In the genomic region with DNA sequence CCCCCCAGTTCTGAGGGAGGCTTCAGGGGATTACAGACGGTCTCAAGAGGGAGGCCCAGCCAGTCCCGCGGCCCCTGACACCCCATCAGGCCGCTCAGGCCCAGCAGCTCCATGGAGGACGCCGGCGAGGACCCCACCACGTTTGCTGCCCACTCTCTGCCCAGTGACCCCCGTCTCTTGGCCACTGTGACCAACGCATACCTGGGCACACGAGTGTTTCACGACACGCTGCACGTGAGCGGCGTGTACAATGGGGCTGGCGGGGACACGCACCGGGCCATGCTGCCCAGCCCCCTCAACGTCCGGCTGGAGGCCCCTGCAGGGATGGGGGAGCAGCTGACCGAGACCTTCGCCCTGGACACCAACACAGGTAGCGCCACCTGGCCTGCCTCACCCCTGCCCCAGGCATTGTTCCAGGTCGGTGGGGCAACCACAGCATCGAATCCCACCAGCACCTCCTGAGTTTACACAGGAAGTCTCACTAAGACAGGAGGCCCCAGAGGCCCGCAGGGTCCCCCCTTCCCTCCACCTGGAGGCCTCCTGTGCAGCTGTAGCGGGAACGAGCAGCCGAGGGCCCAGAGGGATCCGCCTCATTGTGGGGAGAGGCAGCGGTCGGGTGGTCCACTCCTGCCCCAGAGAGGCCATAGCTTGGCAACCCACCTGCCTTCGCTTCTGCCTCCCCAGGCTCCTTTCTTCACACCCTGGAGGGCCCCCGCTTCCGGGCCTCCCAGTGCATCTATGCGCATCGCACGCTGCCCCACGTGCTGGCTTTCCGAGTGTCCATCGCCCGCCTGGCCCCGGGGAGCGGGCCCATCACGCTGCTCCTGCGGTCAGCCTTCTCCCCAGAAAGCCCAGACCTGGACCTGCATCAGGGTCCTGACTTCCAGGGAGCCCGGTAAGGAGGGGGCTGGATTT, we compare ENCODE assay signal across 11 cellular contexts. TPM values are rescaled to one million over a fixed set of nuclear protein-coding genes. Genes with fewer than 3 reads are reported as not detected.
DNase-seq lines count a peak whose midpoint lies in the region; ATAC-seq, FAIRE-seq and TF ChIP-seq lines count a peak whose summit lies in the region.
"Had no signal": no experiment of that assay in that cellular context is flagged by ENCODE, and none has a peak within 500 bp of the region (broad histone marks: within the 10 kb centered on the region; RNA-seq: fewer than 3 reads in every experiment).

No MANE protein-coding gene starts in this region.

- no peaks in the 10 kb centered on the region for H3K9me1 ChIP-seq in endothelial cell of umbilical vein (replicated peaks; ENCODE audit: control insufficient read depth, extremely low read depth, insufficient read depth, low read length)

- FAIRE-seq in endothelial cell of umbilical vein (lab: Jason Lieb, UNC): no peak
- FAIRE-seq in GM12892 (lab: Jason Lieb, UNC): no peak
- FAIRE-seq: GM18507 had no signal

- intact Hi-C loops in CD14-positive monocyte (cut with micrococcal nuclease) (loop anchor here in 1 of 2 donors (5.0 kb wide), 1 partner anchor 38 kb away; no protein-coding TSS in a partner anchor), OCI-LY7 (cut with micrococcal nuclease; ENCODE audit: unreplicated experiment) (no loop called here), endothelial cell of umbilical vein (cut with micrococcal nuclease) (no loop called here)

- DNase-seq in CD14-positive monocyte (ENCODE audit: low spot score) (peak; percentile 37), OCI-LY7 (ENCODE audit: low spot score) (no peak), endothelial cell of umbilical vein (ENCODE audit: low read depth, low spot score) (no peak), GM03348 (ENCODE audit: low spot score) (no peak), GM12892 (ENCODE audit: insufficient read length) (no peak)

- TF ChIP-seq CTCF in CD14-positive monocyte (IDR thresholded peaks at IDR 0.05) (no peak), OCI-LY7 (conservative IDR thresholded peaks at IDR 0.05; ENCODE audit: low read length) (no peak), endothelial cell of umbilical vein (IDR thresholded peaks at IDR 0.05; ENCODE audit: extremely low read depth in 1 of 2, insufficient read depth in 1 of 2, low read depth in 1 of 2, low read length in 2 of 2) (no peak), neutrophil (IDR thresholded peaks at IDR 0.05) (no peak)

- H4K20me1 ChIP-seq in OCI-LY7 (ENCODE audit: insufficient read depth, low read length) (no peaks in the 10 kb centered on the region), endothelial cell of umbilical vein (replicated peaks; ENCODE audit: control insufficient read depth, extremely low read depth, insufficient read depth, low read length) (no peaks in the 10 kb centered on the region)

- H3K27me3 ChIP-seq in endothelial cell of umbilical vein (ENCODE audit: control insufficient read depth in 2 of 2, insufficient read depth in 2 of 2, low read length in 2 of 2) (peaks cover 8% of the 10 kb centered on the region in 2 experiments), neutrophil (peaks cover 56% of the 10 kb centered on the region)

- H3K9ac ChIP-seq in endothelial cell of umbilical vein (replicated peaks; ENCODE audit: extremely low read depth, insufficient read depth, low read length): no peak overlapping the region

- no peaks in the 10 kb centered on the region for H3K36me3 ChIP-seq in OCI-LY7 (ENCODE audit: insufficient read depth, low read length)
- peaks cover 0 to 8% of the 10 kb centered on the region in 2 experiments for H3K36me3 ChIP-seq in endothelial cell of umbilical vein (ENCODE audit: control insufficient read depth in 2 of 2, extremely low read depth in 1 of 2, insufficient read depth in 2 of 2, low read length in 2 of 2)
- H3K36me3 ChIP-seq in neutrophil: peaks cover 48% of the 10 kb centered on the region

- no peak for TF ChIP-seq POLR2A in endothelial cell of umbilical vein (IDR thresholded peaks at IDR 0.05; ENCODE audit: low read depth, low read length)
- no peak for TF ChIP-seq POLR2A in GM12892 (IDR thresholded peaks at IDR 0.05; ENCODE audit: low read depth, low read length)

- CTCF ChIA-PET in OCI-LY7 (lab: Charles Lee; ENCODE audit: unreplicated experiment): no interaction called here
- CTCF ChIA-PET in endothelial cell of umbilical vein (lab: Charles Lee): interaction anchor here (1.0 to 2.2 kb wide), 2 partner anchors 15 to 39 kb away, joined by 5 to 11 read pairs; no protein-coding TSS in a partner anchor

- no TSS peak for BruUV-seq in OCI-LY7 (replicated peaks; lab: Mats Ljungman, UMichigan)
- TSS peak; percentile 58 for BruUV-seq in endothelial cell of umbilical vein (replicated peaks; lab: Mats Ljungman, UMichigan)

- POLR2A ChIA-PET in OCI-LY7 (lab: Charles Lee): no interaction called here
- POLR2A ChIA-PET in endothelial cell of umbilical vein (lab: Charles Lee): no interaction called here

- H3K36me3 Mint-ChIP-seq in CD14-positive monocyte: peaks cover 10 to 11% of the 10 kb centered on the region in 2 donors

- no peak overlapping the region for H2AFZ ChIP-seq in OCI-LY7 (ENCODE audit: low read length)
- H2AFZ ChIP-seq in endothelial cell of umbilical vein (ENCODE audit: low read depth, low read length): no peak overlapping the region

- H3K79me2 ChIP-seq in OCI-LY7 (ENCODE audit: insufficient read depth, low read depth, low read length) (no peaks in the 10 kb centered on the region), endothelial cell of umbilical vein (ENCODE audit: control insufficient read depth, insufficient read depth, low read length) (no peaks in the 10 kb centered on the region)

- peak overlapping the region; percentile 23; the same call in 1 of the 2 replicates for H3K4me2 ChIP-seq in OCI-LY7 (ENCODE audit: low read length)
- H3K4me2 ChIP-seq in endothelial cell of umbilical vein (ENCODE audit: insufficient read depth, low read length): no peak overlapping the region

- peak overlapping the region in 2 of 7 donors; percentile 26 to 35 for H3K27ac Mint-ChIP-seq in CD14-positive monocyte

- peaks cover 17% of the 10 kb centered on the region for H3K4me1 Mint-ChIP-seq in CD14-positive monocyte

- peaks cover 0 to 9% (median 5%) of the 10 kb centered on the region in 7 donors for H3K9me3 Mint-ChIP-seq in CD14-positive monocyte

- no peak overlapping the region for H3K27ac ChIP-seq in OCI-LY7 (ENCODE audit: low read depth, low read length, poor library complexity, severe bottlenecking)
- H3K27ac ChIP-seq in endothelial cell of umbilical vein (ENCODE audit: insufficient read depth, low read depth, low read length): no peak overlapping the region
- peak overlapping the region; percentile 86 for H3K27ac ChIP-seq in neutrophil

- no peak for ATAC-seq in HG03280 (IDR thresholded peaks at IDR 0.05; ENCODE audit: unreplicated experiment)
- ATAC-seq in GM21576 (IDR thresholded peaks at IDR 0.05; ENCODE audit: unreplicated experiment): no peak

- H3K9me2 ChIP-seq in OCI-LY7 (ENCODE audit: insufficient read depth, low read length): no peaks in the 10 kb centered on the region

- H3K9me3 ChIP-seq in OCI-LY7 (ENCODE audit: low read length): no peaks in the 10 kb centered on the region
- no peaks in the 10 kb centered on the region for H3K9me3 ChIP-seq in endothelial cell of umbilical vein (replicated peaks; ENCODE audit: control insufficient read depth, insufficient read depth, low read length)
- H3K9me3 ChIP-seq in neutrophil: no peaks in the 10 kb centered on the region

- H3K4me1 ChIP-seq in OCI-LY7 (ENCODE audit: insufficient read depth, low read length, poor library complexity, severe bottlenecking): no peaks in the 10 kb centered on the region
- H3K4me1 ChIP-seq in endothelial cell of umbilical vein (ENCODE audit: control insufficient read depth, extremely low read depth, insufficient read depth, low read length): peaks cover 3% of the 10 kb centered on the region
- peaks cover 19 to 34% of the 10 kb centered on the region in 2 experiments for H3K4me1 ChIP-seq in neutrophil (ENCODE audit: control insufficient read depth in 1 of 2, insufficient read depth in 1 of 2, low read depth in 1 of 2, low read length in 1 of 2)

- H3K4me3 ChIP-seq in OCI-LY7 (ENCODE audit: low read depth, low read length, poor library complexity, severe bottlenecking) (no peak overlapping the region), endothelial cell of umbilical vein (replicated peaks in 1 of 3; ENCODE audit: insufficient read depth in 1 of 3, low read depth in 1 of 3, low read length in 3 of 3) (peak overlapping the region in 1 of 3 experiments; percentile 58), neutrophil (ENCODE audit: low read depth in 1 of 2, low read length in 1 of 2) (peak overlapping the region; percentile 71 to 87)

- peaks cover 27 to 49% (median 33%) of the 10 kb centered on the region in 3 donors for H3K27me3 Mint-ChIP-seq in CD14-positive monocyte (ENCODE audit: low read depth in 3 of 3)

- dilution Hi-C loops in endothelial cell of umbilical vein (cut with MboI; ENCODE audit: extremely low pct_ligation_motif_present, low sequenced_read_pairs): no loop called here

- H3K4me3 Mint-ChIP-seq in CD14-positive monocyte: peak overlapping the region; percentile 73 to 84

RNA-seq across cellular contexts. Expression of gene PGGHG, which starts 1.0 kb away (rescaled TPM):
- polyA plus RNA-seq in CD14-positive monocyte (1 to 10 TPM; 1.6 to 2.1 TPM), endothelial cell of umbilical vein (31.6 and 37.9 TPM in 2 replicates)
- total RNA-seq in OCI-LY7 (2014; rRNA removed; shearing (Covaris generic)): 6.3 and 7.0 TPM in 2 replicates
- total RNA-seq in OCI-LY7 (2022) (0.93 and 1.2 TPM in 2 replicates), endothelial cell of umbilical vein (42.4 and 48.1 TPM in 2 replicates)
- polyA plus RNA-seq in endothelial cell of umbilical vein (2011; cell fraction: cytosol; rRNA removed): 6.3 and 10.3 TPM in 2 replicates
- 302 and 379 TPM in 2 replicates for polyA plus RNA-seq in endothelial cell of umbilical vein (2011; cell fraction: nucleus; rRNA removed)
- polyA plus RNA-seq in endothelial cell of umbilical vein (2012): 14.3 and 31.3 TPM in 2 replicates
- 12.9 and 13.3 TPM in 2 replicates for polyA minus RNA-seq in endothelial cell of umbilical vein
- polyA minus RNA-seq in endothelial cell of umbilical vein (2011; cell fraction: cytosol; rRNA and poly(A)+ RNA removed): 0.61 TPM
- polyA minus RNA-seq in endothelial cell of umbilical vein (2011; cell fraction: nucleus; rRNA and poly(A)+ RNA removed): 19.8 and 36.7 TPM in 2 replicates
- 13.7 TPM for polyA plus RNA-seq in GM12892 (2012; ENCODE audit: missing spikeins)

RNA-seq across cellular contexts. Expression of gene IFITM5, which starts 9.4 kb away (rescaled TPM):
- polyA plus RNA-seq in CD14-positive monocyte: not detected
- not detected in 2 replicates for total RNA-seq in OCI-LY7 (2014; rRNA removed; shearing (Covaris generic))
- not detected in 2 replicates for total RNA-seq in OCI-LY7 (2022)
- total RNA-seq in endothelial cell of umbilical vein: not detected in 2 replicates
- polyA plus RNA-seq in endothelial cell of umbilical vein: not detected in 2 replicates
- polyA plus RNA-seq in endothelial cell of umbilical vein (2011; cell fraction: cytosol; rRNA removed): not detected in 2 replicates
- polyA plus RNA-seq in endothelial cell of umbilical vein (2011; cell fraction: nucleus; rRNA removed): not detected in 2 replicates
- not detected in 2 replicates for polyA plus RNA-seq in endothelial cell of umbilical vein (2012)
- not detected in 2 replicates for polyA minus RNA-seq in endothelial cell of umbilical vein
- not detected for polyA minus RNA-seq in endothelial cell of umbilical vein (2011; cell fraction: cytosol; rRNA and poly(A)+ RNA removed)
- polyA minus RNA-seq in endothelial cell of umbilical vein (2011; cell fraction: nucleus; rRNA and poly(A)+ RNA removed): not detected in 2 replicates
- not detected for polyA plus RNA-seq in GM12892 (2012; ENCODE audit: missing spikeins)
- total RNA-seq: LHCN-M2, pulmonary artery endothelial cell had no signal

RNA-seq across cellular contexts. Expression of gene NLRP6, which starts 11.8 kb away (rescaled TPM):
- polyA plus RNA-seq in CD14-positive monocyte (under 1 TPM; 0.10 to 0.24 TPM), endothelial cell of umbilical vein (not detected in 2 replicates)
- 0.25 and 0.39 TPM in 2 replicates for total RNA-seq in OCI-LY7 (2014; rRNA removed; shearing (Covaris generic))
- total RNA-seq in OCI-LY7 (2022) (0.65 and 2.0 TPM in 2 replicates), endothelial cell of umbilical vein (not detected in 2 replicates)
- not detected in 2 replicates for polyA plus RNA-seq in endothelial cell of umbilical vein (2011; cell fraction: cytosol; rRNA removed)
- not detected in 2 replicates for polyA plus RNA-seq in endothelial cell of umbilical vein (2011; cell fraction: nucleus; rRNA removed)
- not detected in 2 replicates for polyA plus RNA-seq in endothelial cell of umbilical vein (2012)
- not detected in 2 replicates for polyA minus RNA-seq in endothelial cell of umbilical vein
- polyA minus RNA-seq in endothelial cell of umbilical vein (2011; cell fraction: cytosol; rRNA and poly(A)+ RNA removed): not detected
- polyA minus RNA-seq in endothelial cell of umbilical vein (2011; cell fraction: nucleus; rRNA and poly(A)+ RNA removed): not detected in 2 replicates
- polyA plus RNA-seq in GM12892 (2012; ENCODE audit: missing spikeins): not detected
- total RNA-seq: LHCN-M2, pulmonary artery endothelial cell had no signal

RNA-seq across cellular contexts. Expression of gene IFITM2, which starts 17.7 kb away (rescaled TPM):
- polyA plus RNA-seq in CD14-positive monocyte: 1,000 to 10,000 TPM in 1 of 2 donors, 100 to 1,000 TPM in 1; 625 to 1,147 TPM
- total RNA-seq in OCI-LY7 (2014; rRNA removed; shearing (Covaris generic)): 9.5 and 22.1 TPM in 2 replicates
- total RNA-seq in OCI-LY7 (2022): 110 and 117 TPM in 2 replicates
- 219 and 263 TPM in 2 replicates for total RNA-seq in endothelial cell of umbilical vein
- 1,135 and 1,428 TPM in 2 replicates for polyA plus RNA-seq in endothelial cell of umbilical vein
- polyA plus RNA-seq in endothelial cell of umbilical vein (2011; cell fraction: cytosol; rRNA removed): 681 and 696 TPM in 2 replicates
- polyA plus RNA-seq in endothelial cell of umbilical vein (2011; cell fraction: nucleus; rRNA removed): 144 and 187 TPM in 2 replicates
- 576 and 617 TPM in 2 replicates for polyA plus RNA-seq in endothelial cell of umbilical vein (2012)
- polyA minus RNA-seq in endothelial cell of umbilical vein: 371 and 437 TPM in 2 replicates
- polyA minus RNA-seq in endothelial cell of umbilical vein (2011; cell fraction: cytosol; rRNA and poly(A)+ RNA removed): 132 TPM
- 35.2 and 49.4 TPM in 2 replicates for polyA minus RNA-seq in endothelial cell of umbilical vein (2011; cell fraction: nucleus; rRNA and poly(A)+ RNA removed)
- 157 TPM for polyA plus RNA-seq in GM12892 (2012; ENCODE audit: missing spikeins)

RNA-seq across cellular contexts. Expression of gene IFITM1, which starts 23.9 kb away (rescaled TPM):
- 10 to 100 TPM; 26.0 to 36.3 TPM for polyA plus RNA-seq in CD14-positive monocyte
- 30.3 and 36.4 TPM in 2 replicates for total RNA-seq in OCI-LY7 (2014; rRNA removed; shearing (Covaris generic))
- total RNA-seq in OCI-LY7 (2022): 72.4 TPM in 2 replicates
- total RNA-seq in endothelial cell of umbilical vein: 4.0 and 11.5 TPM in 2 replicates
- polyA plus RNA-seq in endothelial cell of umbilical vein: 24.6 and 34.1 TPM in 2 replicates
- 16.0 and 16.3 TPM in 2 replicates for polyA plus RNA-seq in endothelial cell of umbilical vein (2011; cell fraction: cytosol; rRNA removed)
- 3.6 and 5.7 TPM in 2 replicates for polyA plus RNA-seq in endothelial cell of umbilical vein (2011; cell fraction: nucleus; rRNA removed)
- polyA plus RNA-seq in endothelial cell of umbilical vein (2012): 4.2 and 10.0 TPM in 2 replicates
- polyA minus RNA-seq in endothelial cell of umbilical vein: 29.1 and 50.9 TPM in 2 replicates
- polyA minus RNA-seq in endothelial cell of umbilical vein (2011; cell fraction: cytosol; rRNA and poly(A)+ RNA removed): 128 TPM
- 0.72 and 3.4 TPM in 2 replicates for polyA minus RNA-seq in endothelial cell of umbilical vein (2011; cell fraction: nucleus; rRNA and poly(A)+ RNA removed)
- polyA plus RNA-seq in GM12892 (2012; ENCODE audit: missing spikeins): 237 TPM
